8 cellular contexts compared by ENCODE assay signal in the genomic region with DNA sequence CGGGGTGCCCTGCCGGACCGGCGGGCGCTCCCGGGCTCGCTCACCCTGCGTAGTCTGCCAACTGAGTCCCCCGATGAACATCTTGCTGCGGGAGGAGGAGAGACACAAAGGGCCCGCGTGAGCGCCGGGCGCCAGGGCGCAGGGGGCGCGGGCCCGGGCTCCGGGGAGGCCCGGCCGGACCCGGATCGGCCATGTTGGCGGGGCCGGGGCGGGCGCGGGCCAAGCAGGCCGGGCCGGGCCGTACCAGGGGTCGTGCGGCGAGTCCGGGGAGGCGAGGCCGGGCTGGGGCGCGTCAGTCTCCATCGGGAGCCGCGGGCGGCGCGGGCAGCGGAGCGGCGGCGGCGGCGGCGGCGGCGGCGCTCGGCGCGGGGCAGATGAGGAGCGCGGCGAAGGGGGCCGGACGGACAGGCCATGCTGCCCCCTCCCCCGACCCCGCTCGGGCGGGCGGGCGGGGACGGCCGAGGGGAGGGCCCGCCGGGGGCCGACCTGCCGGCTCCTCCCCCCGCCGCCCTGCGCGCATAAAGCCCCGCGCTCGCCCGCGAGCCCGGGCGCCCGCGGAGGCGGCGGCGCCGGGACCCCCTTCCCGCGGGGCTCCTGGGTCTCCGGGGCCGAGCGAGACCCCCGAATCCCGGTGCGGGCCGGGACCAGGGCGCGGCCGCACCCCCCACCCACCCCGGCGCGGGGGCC. TPM values are rescaled to one million over a fixed set of nuclear protein-coding genes. Genes with fewer than 3 reads are reported as not detected.
DNase-seq lines count a peak whose midpoint lies in the region; ATAC-seq and TF ChIP-seq lines count a peak whose summit lies in the region.

A gene (minus strand): TSS at position 376 of the 687 bp plus-strand sequence. CDS start 73 bp downstream, at position 303.

- no peak within 1 kb of the TSS for H3K9ac ChIP-seq in IMR-90 (ENCODE audit: low read depth, low read length)
- peak within 1 kb of the TSS; percentile 24 to 40 for H3K9ac ChIP-seq in colonic mucosa (ENCODE audit: low read depth in 2 of 2, low read length in 2 of 2)

- CTCF ChIA-PET in IMR-90 (lab: Yijun Ruan, JAX): no interaction called here

- TF ChIP-seq POLR2A in IMR-90 (IDR thresholded peaks at IDR 0.05; ENCODE audit: low read depth, low read length): no peak

- no peak for TF ChIP-seq RAD21 in IMR-90 (IDR thresholded peaks at IDR 0.05; ENCODE audit: low read length)

- H3K4me1 ChIP-seq in ACC112 (ENCODE audit: control insufficient read depth, insufficient read depth, low read length, unreplicated experiment) (no peaks in the 10 kb centered on the region), IMR-90 (ENCODE audit: control insufficient read depth, insufficient read depth, low read length) (no peaks in the 10 kb centered on the region), colonic mucosa (no peaks in the 10 kb centered on the region), muscle layer of duodenum (ENCODE audit: control insufficient read depth in 1 of 2, insufficient read depth in 2 of 2, low read length in 2 of 2) (peaks cover 0 to 34% of the 10 kb centered on the region in 2 donors)

- POLR2A ChIA-PET in IMR-90 (lab: Charles Lee; ENCODE audit: unreplicated experiment): no interaction called here

- no peaks in the 10 kb centered on the region for H3K9me1 ChIP-seq in IMR-90 (ENCODE audit: insufficient read depth, low read length)

- H4K91ac ChIP-seq in IMR-90 (ENCODE audit: insufficient read depth, low read depth, low read length): no peak within 1 kb of the TSS

- H3K36me3 ChIP-seq in ACC112 (ENCODE audit: insufficient read depth, low read length): no peaks in the 10 kb centered on the region
- no peaks in the 10 kb centered on the region for H3K36me3 ChIP-seq in IMR-90 (ENCODE audit: control insufficient read depth, insufficient read depth, low read length)
- H3K36me3 ChIP-seq in colonic mucosa: no peaks in the 10 kb centered on the region
- H3K36me3 ChIP-seq in muscle layer of duodenum (ENCODE audit: control insufficient read depth in 1 of 2, insufficient read depth in 2 of 2, low read length in 2 of 2): peaks cover 0 to 3% of the 10 kb centered on the region in 2 donors

- WGBS in IMR-90 (ENCODE audit: extremely low coverage in 2 of 2, insufficient read length in 1 of 2), 2 experiments: 0% methylated on average over 12 of the region's 108 CpGs; no CpG with 5 or more reads in 1 of the 2 experiments

- no peak within 1 kb of the TSS for H4K5ac ChIP-seq in IMR-90 (ENCODE audit: low read depth, low read length)

- no peaks in the 10 kb centered on the region for H3K9me3 ChIP-seq in IMR-90 (ENCODE audit: control insufficient read depth, insufficient read depth, low read length)
- no peaks in the 10 kb centered on the region for H3K9me3 ChIP-seq in colonic mucosa
- H3K9me3 ChIP-seq in muscle layer of duodenum (ENCODE audit: control insufficient read depth in 1 of 2, low read length in 2 of 2): no peaks in the 10 kb centered on the region

- H3K4ac ChIP-seq in IMR-90 (ENCODE audit: low read depth, low read length): no peak within 1 kb of the TSS

- no peak within 1 kb of the TSS for H2AK9ac ChIP-seq in IMR-90 (replicated peaks; ENCODE audit: low read depth, low read length, poor library complexity)

- H3K79me1 ChIP-seq in IMR-90 (ENCODE audit: low read depth in 1 of 2, low read length in 2 of 2): no peaks in the 10 kb centered on the region

- no peak within 1 kb of the TSS for H3K56ac ChIP-seq in IMR-90 (ENCODE audit: extremely low read depth, insufficient read depth, low read length)

- H4K20me1 ChIP-seq in IMR-90 (ENCODE audit: insufficient read depth, low read length): no peaks in the 10 kb centered on the region

- no peak within 1 kb of the TSS for H2BK15ac ChIP-seq in IMR-90 (ENCODE audit: low read depth, low read length)

- no peak within 1 kb of the TSS for H2BK120ac ChIP-seq in IMR-90 (ENCODE audit: low read depth, low read length)

- H2AFZ ChIP-seq in ACC112 (ENCODE audit: low read length, unreplicated experiment) (no peak within 1 kb of the TSS), IMR-90 (replicated peaks; ENCODE audit: low read length, poor library complexity) (no peak within 1 kb of the TSS)

- H2BK20ac ChIP-seq in IMR-90 (ENCODE audit: low read depth, low read length): no peak within 1 kb of the TSS

- no TSS peak for BruUV-seq in IMR-90 (replicated peaks; lab: Mats Ljungman, UMichigan)

- intact Hi-C loops in IMR-90 (cut with micrococcal nuclease) (no loop called here), colonic mucosa (cut with DNase I) (no loop called here)

- H3K4me2 ChIP-seq in IMR-90 (ENCODE audit: low read depth, low read length): peak within 1 kb of the TSS; percentile 49; the same call in 1 of the 2 replicates

- H3K27me3 ChIP-seq in ACC112 (ENCODE audit: insufficient read depth, low read length) (peaks cover 56% of the 10 kb centered on the region), IMR-90 (ENCODE audit: control insufficient read depth, insufficient read depth, low read length) (peaks cover 86% of the 10 kb centered on the region), colonic mucosa (peaks cover 23% of the 10 kb centered on the region), muscle layer of duodenum (ENCODE audit: low read depth, low read length) (peaks cover 20% of the 10 kb centered on the region)

- ATAC-seq in IMR-90 (ENCODE audit: low read depth): peak; percentile 59

- no peak within 1 kb of the TSS for H3K14ac ChIP-seq in IMR-90 (replicated peaks; ENCODE audit: low read depth, low read length)

- H3K79me2 ChIP-seq in ACC112 (ENCODE audit: control insufficient read depth, insufficient read depth, low read length, unreplicated experiment): no peaks in the 10 kb centered on the region

- H3K23ac ChIP-seq in IMR-90 (ENCODE audit: low read depth, low read length): no peak within 1 kb of the TSS

- in situ Hi-C loops in IMR-90 (cut with MboI; ENCODE audit: low sequenced_read_pairs): no loop called here

- H4K8ac ChIP-seq in IMR-90 (ENCODE audit: low read depth in 2 of 2, low read length in 2 of 2): no peak within 1 kb of the TSS

- no peak within 1 kb of the TSS for H3K18ac ChIP-seq in IMR-90 (ENCODE audit: low read depth, low read length)

- dilution Hi-C loops in IMR-90 (cut with HindIII; ENCODE audit: low sequenced_read_pairs, unreplicated experiment): no loop called here

- no peak for TF ChIP-seq CTCF in IMR-90 (conservative IDR thresholded peaks at IDR 0.05; ENCODE audit: low read depth, low read length)
- TF ChIP-seq CTCF in colonic mucosa (IDR thresholded peaks at IDR 0.05): no peak

- no peak for DNase-seq in IMR-90
- no peak for DNase-seq in colonic mucosa
- no peak for DNase-seq in GOT3 (lab: John Stamatoyannopoulos, UW)
- DNase-seq in superior temporal gyrus (ENCODE audit: extremely low spot score): no peak
- DNase-seq in middle frontal gyrus (ENCODE audit: extremely low spot score, low spot score): no peak
- no peak for DNase-seq in DMS114 treated with DMSO at 0.1 percent for 48 hours (lab: John Stamatoyannopoulos, UW; ENCODE audit: unreplicated experiment)

- H3K27ac ChIP-seq in ACC112 (ENCODE audit: low read depth, low read length) (no peak within 1 kb of the TSS), IMR-90 (ENCODE audit: insufficient read depth, low read length) (no peak within 1 kb of the TSS), colonic mucosa (no peak within 1 kb of the TSS), muscle layer of duodenum (ENCODE audit: low read length) (no peak within 1 kb of the TSS)

- H3K4me3 ChIP-seq in ACC112 (ENCODE audit: low read depth, low read length) (peak within 1 kb of the TSS; percentile 66), IMR-90 (ENCODE audit: insufficient read depth, low read depth, low read length) (no peak within 1 kb of the TSS; the same call in 1 of the 2 replicates), colonic mucosa (peak within 1 kb of the TSS; percentile 41), muscle layer of duodenum (ENCODE audit: low read depth in 1 of 2, low read length in 2 of 2) (peak within 1 kb of the TSS; percentile 33 to 61)

- no peak within 1 kb of the TSS for H2BK5ac ChIP-seq in IMR-90 (ENCODE audit: low read depth, low read length, poor library complexity, severe bottlenecking)

- H2AK5ac ChIP-seq in IMR-90 (ENCODE audit: low read depth, low read length): no peak within 1 kb of the TSS

TF ChIP-seq in IMR-90, 13 proteins besides CTCF, POLR2A, EP300 and RAD21 (continues in another document):
- TF ChIP-seq FOS (IDR thresholded peaks at IDR 0.05; ENCODE audit: low read depth, low read length) (no peak), RFX5 (IDR thresholded peaks at IDR 0.05; ENCODE audit: low read depth, low read length) (no peak), CHD1 (IDR thresholded peaks at IDR 0.05; ENCODE audit: low read depth, low read length) (no peak), MXI1 (IDR thresholded peaks at IDR 0.05; ENCODE audit: borderline replicate concordance, low read depth, low read length) (no peak), BHLHE40 (IDR thresholded peaks at IDR 0.05; ENCODE audit: low read depth, low read length) (no peak), SMC3 (IDR thresholded peaks at IDR 0.05; ENCODE audit: low read depth, low read length) (no peak), MAFK (IDR thresholded peaks at IDR 0.05; ENCODE audit: low read depth, low read length) (no peak), NFE2L2 (IDR thresholded peaks at IDR 0.05; ENCODE audit: low read depth, low read length) (no peak), CEBPB (IDR thresholded peaks at IDR 0.05; ENCODE audit: low read depth, low read length) (no peak), MAZ (IDR thresholded peaks at IDR 0.05; ENCODE audit: borderline replicate concordance, low read depth, low read length) (no peak)
- TF ChIP-seq, protein P1, sequence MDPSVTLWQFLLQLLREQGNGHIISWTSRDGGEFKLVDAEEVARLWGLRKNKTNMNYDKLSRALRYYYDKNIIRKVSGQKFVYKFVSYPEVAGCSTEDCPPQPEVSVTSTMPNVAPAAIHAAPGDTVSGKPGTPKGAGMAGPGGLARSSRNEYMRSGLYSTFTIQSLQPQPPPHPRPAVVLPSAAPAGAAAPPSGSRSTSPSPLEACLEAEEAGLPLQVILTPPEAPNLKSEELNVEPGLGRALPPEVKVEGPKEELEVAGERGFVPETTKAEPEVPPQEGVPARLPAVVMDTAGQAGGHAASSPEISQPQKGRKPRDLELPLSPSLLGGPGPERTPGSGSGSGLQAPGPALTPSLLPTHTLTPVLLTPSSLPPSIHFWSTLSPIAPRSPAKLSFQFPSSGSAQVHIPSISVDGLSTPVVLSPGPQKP (IDR thresholded peaks at IDR 0.05; ENCODE audit: borderline replicate concordance, low read depth, low read length): no peak

RNA-seq across cellular contexts. Expression of the gene that starts here (rescaled TPM):
- not detected in 2 replicates for total RNA-seq in IMR-90 (2012; rRNA removed)
- polyA plus RNA-seq in IMR-90 (2012; rRNA removed): not detected in 2 replicates
- not detected in 2 replicates for polyA plus RNA-seq in IMR-90 (2012; cell fraction: cytosol; rRNA removed)
- not detected in 2 replicates for polyA plus RNA-seq in IMR-90 (2012; cell fraction: nucleus; rRNA removed; ENCODE audit: low replicate concordance)
- total RNA-seq in colonic mucosa: 10 to 100 TPM in 1 of 2 donors, 1 to 10 TPM in 1; 3.8 to 11.7 TPM

Comparison
In these comparisons a context has a peak if more than half of its experiments do, and no peak if none do; other contexts are left out.
1. Peak in ATAC-seq and H3K4me2 ChIP-seq in IMR-90; RNA of the gene not detected or under 1 TPM.